ENCODE assay signal across 1 cellular context in genomic region chr5:139190125-139190524, GRCh38.
TF ChIP-seq lines count a peak whose summit lies in the region.

No MANE protein-coding gene starts in this region.

TF ChIP-seq in IMR-90, 13 proteins besides CTCF, POLR2A, EP300 and RAD21:
- TF ChIP-seq MAZ (IDR thresholded peaks at IDR 0.05; ENCODE audit: borderline replicate concordance, low read depth, low read length) (no peak), MAFK (IDR thresholded peaks at IDR 0.05; ENCODE audit: low read depth, low read length) (peak; percentile 55), USF2 (IDR thresholded peaks at IDR 0.05; ENCODE audit: low read depth, low read length) (no peak), FOS (IDR thresholded peaks at IDR 0.05; ENCODE audit: low read depth, low read length) (no peak), NFE2L2 (IDR thresholded peaks at IDR 0.05; ENCODE audit: low read depth, low read length) (no peak), RCOR1 (IDR thresholded peaks at IDR 0.05; ENCODE audit: insufficient replicate concordance, low read length) (no peak), CEBPB (IDR thresholded peaks at IDR 0.05; ENCODE audit: low read depth, low read length) (peak; percentile 67; the same call in 1 of the 2 replicates), MXI1 (IDR thresholded peaks at IDR 0.05; ENCODE audit: borderline replicate concordance, low read depth, low read length) (peak; percentile 64; the same call in 1 of the 2 replicates), BHLHE40 (IDR thresholded peaks at IDR 0.05; ENCODE audit: low read depth, low read length) (no peak), RFX5 (IDR thresholded peaks at IDR 0.05; ENCODE audit: low read depth, low read length) (no peak), CHD1 (IDR thresholded peaks at IDR 0.05; ENCODE audit: low read depth, low read length) (no peak), ELK1 (IDR thresholded peaks at IDR 0.05; ENCODE audit: borderline replicate concordance, low read depth, low read length) (no peak), SMC3 (IDR thresholded peaks at IDR 0.05; ENCODE audit: low read depth, low read length) (no peak)
